Comparison of ENCODE assay signal across 1 cellular context in the genomic region with DNA sequence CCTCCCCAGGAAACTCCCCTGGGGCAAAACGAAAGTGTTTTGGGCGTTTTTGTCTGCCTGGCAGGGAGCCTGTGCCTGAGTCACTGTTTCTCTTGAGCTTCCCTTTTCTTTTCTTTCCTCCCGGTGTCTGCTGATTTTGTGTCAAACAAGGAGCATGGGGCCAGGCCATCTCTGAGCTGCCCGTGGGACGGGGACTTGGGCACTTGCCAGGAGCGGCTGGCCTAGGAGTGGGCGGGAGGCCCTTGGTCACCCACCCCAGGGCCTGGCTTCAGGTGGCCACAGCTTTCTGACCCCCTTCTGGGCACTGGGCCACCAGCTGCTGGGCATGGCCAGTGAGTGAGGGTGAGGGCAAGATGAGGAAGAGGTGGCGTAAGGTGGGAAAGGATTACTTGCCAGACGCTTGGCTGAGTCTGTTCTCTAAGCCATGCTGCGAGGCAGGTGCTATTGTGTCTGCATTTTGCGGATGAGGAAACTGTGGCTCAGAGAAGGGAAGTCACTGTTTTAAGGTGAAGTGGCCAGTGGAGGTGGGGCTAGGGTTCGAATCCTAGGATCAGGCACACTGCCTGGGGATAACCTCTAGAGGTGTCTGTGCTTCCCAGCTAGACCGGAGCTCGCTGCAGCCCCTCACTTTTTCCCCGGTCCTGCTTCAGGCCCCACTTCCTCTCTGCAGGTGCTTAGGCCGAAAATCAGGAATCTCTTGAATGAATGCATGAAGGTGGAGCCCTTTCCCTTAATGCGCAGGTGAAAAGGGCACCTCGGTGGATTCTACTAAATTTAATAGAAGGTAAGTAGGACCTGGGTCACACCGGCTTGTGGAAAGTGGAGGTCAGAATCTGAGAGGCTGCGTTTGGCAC.
TF ChIP-seq lines count a peak whose summit lies in the region.

No MANE protein-coding gene starts in this region.

TF ChIP-seq in K562, 482 proteins besides CTCF, POLR2A, EP300 and RAD21 (continued from another document):
- TF ChIP-seq, protein P1, sequence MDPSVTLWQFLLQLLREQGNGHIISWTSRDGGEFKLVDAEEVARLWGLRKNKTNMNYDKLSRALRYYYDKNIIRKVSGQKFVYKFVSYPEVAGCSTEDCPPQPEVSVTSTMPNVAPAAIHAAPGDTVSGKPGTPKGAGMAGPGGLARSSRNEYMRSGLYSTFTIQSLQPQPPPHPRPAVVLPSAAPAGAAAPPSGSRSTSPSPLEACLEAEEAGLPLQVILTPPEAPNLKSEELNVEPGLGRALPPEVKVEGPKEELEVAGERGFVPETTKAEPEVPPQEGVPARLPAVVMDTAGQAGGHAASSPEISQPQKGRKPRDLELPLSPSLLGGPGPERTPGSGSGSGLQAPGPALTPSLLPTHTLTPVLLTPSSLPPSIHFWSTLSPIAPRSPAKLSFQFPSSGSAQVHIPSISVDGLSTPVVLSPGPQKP (CRISPR knock-in tag; IDR thresholded peaks at IDR 0.05) = no peak
- no peak for TF ChIP-seq NR2F6 (CRISPR knock-in tag; IDR thresholded peaks at IDR 0.05)
- TF ChIP-seq, protein P2, sequence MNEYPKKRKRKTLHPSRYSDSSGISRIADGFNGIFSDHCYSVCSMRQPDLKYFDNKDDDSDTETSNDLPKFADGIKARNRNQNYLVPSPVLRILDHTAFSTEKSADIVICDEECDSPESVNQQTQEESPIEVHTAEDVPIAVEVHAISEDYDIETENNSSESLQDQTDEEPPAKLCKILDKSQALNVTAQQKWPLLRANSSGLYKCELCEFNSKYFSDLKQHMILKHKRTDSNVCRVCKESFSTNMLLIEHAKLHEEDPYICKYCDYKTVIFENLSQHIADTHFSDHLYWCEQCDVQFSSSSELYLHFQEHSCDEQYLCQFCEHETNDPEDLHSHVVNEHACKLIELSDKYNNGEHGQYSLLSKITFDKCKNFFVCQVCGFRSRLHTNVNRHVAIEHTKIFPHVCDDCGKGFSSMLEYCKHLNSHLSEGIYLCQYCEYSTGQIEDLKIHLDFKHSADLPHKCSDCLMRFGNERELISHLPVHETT (CRISPR knock-in tag; conservative IDR thresholded peaks at IDR 0.05 in 1 of 2, IDR thresholded peaks at IDR 0.05 in 1 of 2) = no peak
- TF ChIP-seq U2AF2 (optimal IDR thresholded peaks at IDR 0.05; ENCODE audit: low read depth, low read length) = no peak
- TF ChIP-seq TGIF2 (CRISPR knock-in tag; IDR thresholded peaks at IDR 0.05) = no peak
- no peak for TF ChIP-seq ZNF586 (CRISPR knock-in tag; conservative IDR thresholded peaks at IDR 0.05)
- TF ChIP-seq LARP7 (IDR thresholded peaks at IDR 0.05) = no peak
- TF ChIP-seq, protein P3, sequence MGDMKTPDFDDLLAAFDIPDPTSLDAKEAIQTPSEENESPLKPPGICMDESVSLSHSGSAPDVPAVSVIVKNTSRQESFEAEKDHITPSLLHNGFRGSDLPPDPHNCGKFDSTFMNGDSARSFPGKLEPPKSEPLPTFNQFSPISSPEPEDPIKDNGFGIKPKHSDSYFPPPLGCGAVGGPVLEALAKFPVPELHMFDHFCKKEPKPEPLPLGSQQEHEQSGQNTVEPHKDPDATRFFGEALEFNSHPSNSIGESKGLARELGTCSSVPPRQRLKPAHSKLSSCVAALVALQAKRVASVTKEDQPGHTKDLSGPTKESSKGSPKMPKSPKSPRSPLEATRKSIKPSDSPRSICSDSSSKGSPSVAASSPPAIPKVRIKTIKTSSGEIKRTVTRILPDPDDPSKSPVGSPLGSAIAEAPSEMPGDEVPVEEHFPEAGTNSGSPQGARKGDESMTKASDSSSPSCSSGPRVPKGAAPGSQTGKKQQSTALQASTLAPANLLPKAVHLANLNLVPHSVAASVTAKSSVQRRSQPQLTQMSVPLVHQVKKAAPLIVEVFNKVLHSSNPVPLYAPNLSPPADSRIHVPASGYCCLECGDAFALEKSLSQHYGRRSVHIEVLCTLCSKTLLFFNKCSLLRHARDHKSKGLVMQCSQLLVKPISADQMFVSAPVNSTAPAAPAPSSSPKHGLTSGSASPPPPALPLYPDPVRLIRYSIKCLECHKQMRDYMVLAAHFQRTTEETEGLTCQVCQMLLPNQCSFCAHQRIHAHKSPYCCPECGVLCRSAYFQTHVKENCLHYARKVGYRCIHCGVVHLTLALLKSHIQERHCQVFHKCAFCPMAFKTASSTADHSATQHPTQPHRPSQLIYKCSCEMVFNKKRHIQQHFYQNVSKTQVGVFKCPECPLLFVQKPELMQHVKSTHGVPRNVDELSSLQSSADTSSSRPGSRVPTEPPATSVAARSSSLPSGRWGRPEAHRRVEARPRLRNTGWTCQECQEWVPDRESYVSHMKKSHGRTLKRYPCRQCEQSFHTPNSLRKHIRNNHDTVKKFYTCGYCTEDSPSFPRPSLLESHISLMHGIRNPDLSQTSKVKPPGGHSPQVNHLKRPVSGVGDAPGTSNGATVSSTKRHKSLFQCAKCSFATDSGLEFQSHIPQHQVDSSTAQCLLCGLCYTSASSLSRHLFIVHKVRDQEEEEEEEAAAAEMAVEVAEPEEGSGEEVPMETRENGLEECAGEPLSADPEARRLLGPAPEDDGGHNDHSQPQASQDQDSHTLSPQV (IDR thresholded peaks at IDR 0.05) = no peak
- TF ChIP-seq STAT5B (CRISPR knock-in tag; IDR thresholded peaks at IDR 0.05) = no peak
- no peak for TF ChIP-seq TAF7 (tag; IDR thresholded peaks at IDR 0.05)
- TF ChIP-seq YBX1 (IDR thresholded peaks at IDR 0.05) = no peak
- TF ChIP-seq, protein P4, sequence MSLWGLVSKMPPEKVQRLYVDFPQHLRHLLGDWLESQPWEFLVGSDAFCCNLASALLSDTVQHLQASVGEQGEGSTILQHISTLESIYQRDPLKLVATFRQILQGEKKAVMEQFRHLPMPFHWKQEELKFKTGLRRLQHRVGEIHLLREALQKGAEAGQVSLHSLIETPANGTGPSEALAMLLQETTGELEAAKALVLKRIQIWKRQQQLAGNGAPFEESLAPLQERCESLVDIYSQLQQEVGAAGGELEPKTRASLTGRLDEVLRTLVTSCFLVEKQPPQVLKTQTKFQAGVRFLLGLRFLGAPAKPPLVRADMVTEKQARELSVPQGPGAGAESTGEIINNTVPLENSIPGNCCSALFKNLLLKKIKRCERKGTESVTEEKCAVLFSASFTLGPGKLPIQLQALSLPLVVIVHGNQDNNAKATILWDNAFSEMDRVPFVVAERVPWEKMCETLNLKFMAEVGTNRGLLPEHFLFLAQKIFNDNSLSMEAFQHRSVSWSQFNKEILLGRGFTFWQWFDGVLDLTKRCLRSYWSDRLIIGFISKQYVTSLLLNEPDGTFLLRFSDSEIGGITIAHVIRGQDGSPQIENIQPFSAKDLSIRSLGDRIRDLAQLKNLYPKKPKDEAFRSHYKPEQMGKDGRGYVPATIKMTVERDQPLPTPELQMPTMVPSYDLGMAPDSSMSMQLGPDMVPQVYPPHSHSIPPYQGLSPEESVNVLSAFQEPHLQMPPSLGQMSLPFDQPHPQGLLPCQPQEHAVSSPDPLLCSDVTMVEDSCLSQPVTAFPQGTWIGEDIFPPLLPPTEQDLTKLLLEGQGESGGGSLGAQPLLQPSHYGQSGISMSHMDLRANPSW (CRISPR knock-in tag; IDR thresholded peaks at IDR 0.05) = no peak
- no peak for TF ChIP-seq BRD9 (IDR thresholded peaks at IDR 0.05; ENCODE audit: low read depth, partially characterized antibody)
- no peak for TF ChIP-seq ZBTB17 (CRISPR knock-in tag; IDR thresholded peaks at IDR 0.05)
- TF ChIP-seq ZNF224 (CRISPR knock-in tag; IDR thresholded peaks at IDR 0.05) = no peak
- TF ChIP-seq PTBP1 (IDR thresholded peaks at IDR 0.05; ENCODE audit: low read depth, low read length) = no peak
- no peak for TF ChIP-seq ARNT (IDR thresholded peaks at IDR 0.05)
- peak; percentile 46 for TF ChIP-seq NFIC (IDR thresholded peaks at IDR 0.05)
- TF ChIP-seq ZNF316 (IDR thresholded peaks at IDR 0.05) = no peak
- TF ChIP-seq ZBTB7A (IDR thresholded peaks at IDR 0.05; ENCODE audit: borderline replicate concordance, control insufficient read depth, low read depth, low read length) = peak; percentile 32; the same call in 1 of the 2 replicates
